2 cellular contexts compared by ENCODE assay signal in genomic region chr11:15579287-15580001, GRCh38.
TF ChIP-seq lines count a peak whose summit lies in the region.

No MANE protein-coding gene starts in this region.

TF ChIP-seq in liver, 16 proteins besides CTCF, POLR2A, EP300 and RAD21 (continued from another document):
- TF ChIP-seq ZBTB33 (IDR thresholded peaks at IDR 0.05) = no peak
- TF ChIP-seq RXRA (IDR thresholded peaks at IDR 0.05) = no peak
- TF ChIP-seq GABPA (IDR thresholded peaks at IDR 0.05 in 1 of 2, conservative IDR thresholded peaks at IDR 0.05 in 1 of 2) = no peak
- TF ChIP-seq, protein P1, sequence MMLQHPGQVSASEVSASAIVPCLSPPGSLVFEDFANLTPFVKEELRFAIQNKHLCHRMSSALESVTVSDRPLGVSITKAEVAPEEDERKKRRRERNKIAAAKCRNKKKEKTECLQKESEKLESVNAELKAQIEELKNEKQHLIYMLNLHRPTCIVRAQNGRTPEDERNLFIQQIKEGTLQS (IDR thresholded peaks at IDR 0.05) = no peak
- TF ChIP-seq, protein P2, sequence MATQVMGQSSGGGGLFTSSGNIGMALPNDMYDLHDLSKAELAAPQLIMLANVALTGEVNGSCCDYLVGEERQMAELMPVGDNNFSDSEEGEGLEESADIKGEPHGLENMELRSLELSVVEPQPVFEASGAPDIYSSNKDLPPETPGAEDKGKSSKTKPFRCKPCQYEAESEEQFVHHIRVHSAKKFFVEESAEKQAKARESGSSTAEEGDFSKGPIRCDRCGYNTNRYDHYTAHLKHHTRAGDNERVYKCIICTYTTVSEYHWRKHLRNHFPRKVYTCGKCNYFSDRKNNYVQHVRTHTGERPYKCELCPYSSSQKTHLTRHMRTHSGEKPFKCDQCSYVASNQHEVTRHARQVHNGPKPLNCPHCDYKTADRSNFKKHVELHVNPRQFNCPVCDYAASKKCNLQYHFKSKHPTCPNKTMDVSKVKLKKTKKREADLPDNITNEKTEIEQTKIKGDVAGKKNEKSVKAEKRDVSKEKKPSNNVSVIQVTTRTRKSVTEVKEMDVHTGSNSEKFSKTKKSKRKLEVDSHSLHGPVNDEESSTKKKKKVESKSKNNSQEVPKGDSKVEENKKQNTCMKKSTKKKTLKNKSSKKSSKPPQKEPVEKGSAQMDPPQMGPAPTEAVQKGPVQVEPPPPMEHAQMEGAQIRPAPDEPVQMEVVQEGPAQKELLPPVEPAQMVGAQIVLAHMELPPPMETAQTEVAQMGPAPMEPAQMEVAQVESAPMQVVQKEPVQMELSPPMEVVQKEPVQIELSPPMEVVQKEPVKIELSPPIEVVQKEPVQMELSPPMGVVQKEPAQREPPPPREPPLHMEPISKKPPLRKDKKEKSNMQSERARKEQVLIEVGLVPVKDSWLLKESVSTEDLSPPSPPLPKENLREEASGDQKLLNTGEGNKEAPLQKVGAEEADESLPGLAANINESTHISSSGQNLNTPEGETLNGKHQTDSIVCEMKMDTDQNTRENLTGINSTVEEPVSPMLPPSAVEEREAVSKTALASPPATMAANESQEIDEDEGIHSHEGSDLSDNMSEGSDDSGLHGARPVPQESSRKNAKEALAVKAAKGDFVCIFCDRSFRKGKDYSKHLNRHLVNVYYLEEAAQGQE (IDR thresholded peaks at IDR 0.05) = no peak
- TF ChIP-seq JUND (IDR thresholded peaks at IDR 0.05) = no peak
- TF ChIP-seq FOXA2 (IDR thresholded peaks at IDR 0.05) = no peak

TF ChIP-seq in HepG2, 621 proteins besides CTCF, POLR2A, EP300 and RAD21 (continued from another document):
- no peak for TF ChIP-seq KIAA2018 (CRISPR knock-in tag; IDR thresholded peaks at IDR 0.05; ENCODE audit: borderline replicate concordance)
- TF ChIP-seq ZNF777 (CRISPR knock-in tag; IDR thresholded peaks at IDR 0.05) = no peak
- no peak for TF ChIP-seq ZBTB42 (CRISPR knock-in tag; IDR thresholded peaks at IDR 0.05)
TF ChIP-seq in HepG2: peak in this region for 0.
